In the genomic region with DNA sequence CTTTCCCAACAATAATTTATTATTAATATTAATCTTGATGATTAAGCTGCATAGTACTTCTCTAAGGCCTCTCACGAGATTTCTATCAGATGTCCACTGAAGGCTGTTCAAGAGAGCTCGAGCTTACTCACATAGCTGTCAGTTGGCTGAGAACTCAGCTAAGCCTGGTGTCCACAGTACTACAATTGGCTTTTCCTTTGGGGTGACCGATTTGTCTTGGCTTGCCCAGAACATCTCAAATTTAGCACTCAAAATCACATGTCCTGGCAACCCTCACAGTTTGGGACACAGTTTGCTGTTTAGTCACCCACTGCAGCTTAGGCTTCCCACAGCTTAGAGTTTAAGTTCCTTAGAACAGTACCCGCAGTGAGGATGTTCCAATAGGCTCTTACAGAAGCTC, we compare ENCODE assay signal across 18 cellular contexts.
"Had no signal": no experiment of that assay in that cellular context is flagged by ENCODE, and none has a peak within 500 bp of the region (broad histone marks: within the 10 kb centered on the region; RNA-seq: fewer than 3 reads in every experiment).

No MANE protein-coding gene starts in this region.

- H3K27me3 ChIP-seq: cardiac muscle cell, gastroesophageal sphincter, tibial nerve had no signal

- H3K79me2 ChIP-seq: parathyroid adenoma had no signal

- H3K9ac ChIP-seq: parathyroid adenoma had no signal

- H3K9me3 ChIP-seq: gastroesophageal sphincter, tibial nerve had no signal

- H3K4me3 ChIP-seq: cardiac muscle cell, gastroesophageal sphincter, tibial nerve had no signal

- H3K27ac ChIP-seq: cardiac muscle cell, gastroesophageal sphincter, parathyroid adenoma, tibial nerve had no signal

- DNase-seq: activated CD8-positive, alpha-beta memory T cell treated with anti-CD3 and anti-CD28 coated beads, Interleukin-2, amount 50 U/mL, for 4 hours; activated naive CD4-positive, alpha-beta T cell; activated naive CD8-positive, alpha-beta T cell treated with anti-CD3 and anti-CD28 coated beads for 36 hours; activated T-cell treated with anti-CD3 and anti-CD28 coated beads, Interleukin-2, amount 50 U/mL, for 4 hours; cortex of kidney; effector CD4-positive, alpha-beta T cell; erythroblast; head of caudate nucleus; left ventricle myocardium superior; nephron progenitor cell; right cardiac atrium; stimulated activated CD4-positive, alpha-beta T cell treated with anti-CD3 and anti-CD28 coated beads, Interleukin-1b, Interleukin-23, amount 100 ng/mL, for 48 hours; T-helper 9 cell had no signal

- ATAC-seq: activated T-cell treated with anti-CD3 and anti-CD28 coated beads, Interleukin-2, amount 50 U/mL, for 4 hours; gastroesophageal sphincter; left ventricle myocardium superior; WTC11 had no signal

- H3K36me3 ChIP-seq: cardiac muscle cell, gastroesophageal sphincter, tibial nerve had no signal

- H2AFZ ChIP-seq: parathyroid adenoma had no signal

- H3K4me1 ChIP-seq: gastroesophageal sphincter, parathyroid adenoma, tibial nerve had no signal
